In the genomic region with DNA sequence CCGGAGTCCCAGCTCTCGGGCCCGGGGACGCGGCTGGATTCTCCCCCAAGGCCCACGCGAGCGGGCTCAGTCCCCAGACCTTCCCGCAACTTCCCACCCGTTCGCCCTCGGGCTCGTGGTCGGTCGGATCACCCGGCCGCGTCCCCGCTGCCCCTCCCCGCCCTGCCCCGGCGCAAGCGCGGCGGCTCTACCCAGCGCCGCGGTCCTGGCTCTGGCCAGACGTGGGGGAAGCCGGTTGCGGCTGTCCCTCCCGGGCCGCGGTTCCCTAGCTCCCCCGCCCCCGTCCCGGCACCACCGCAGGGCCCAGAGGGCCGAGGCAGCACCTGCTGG, we compare ENCODE assay signal across 8 cellular contexts. TPM values are rescaled to one million over a fixed set of nuclear protein-coding genes. Genes with fewer than 3 reads are reported as not detected.
DNase-seq lines count a peak whose midpoint lies in the region; ATAC-seq and TF ChIP-seq lines count a peak whose summit lies in the region.

No MANE protein-coding gene starts in this region.

- POLR2A ChIA-PET in activated CD8-positive, alpha-beta T cell treated with anti-CD3 and anti-CD28 coated beads for 36 hours (lab: Charles Lee), result interaction anchor here (0.9 to 6.8 kb wide), 33 partner anchors 9 to 399 kb away, joined by 3 to 103 read pairs (median 9); partner anchors contain the start of genes AGPS and HNRNPA3

- CTCF ChIA-PET in activated CD8-positive, alpha-beta T cell treated with anti-CD3 and anti-CD28 coated beads for 36 hours (lab: Charles Lee), result interaction anchor here (0.8 to 7.1 kb wide), 20 partner anchors 9 to 103 kb away, joined by 3 to 67 read pairs (median 12); partner anchors contain the start of gene HNRNPA3

- H3K4me1 ChIP-seq in gastrocnemius medialis, result peaks cover 49% of the 10 kb centered on the region in 2 donors

- TF ChIP-seq CTCF in activated CD8-positive, alpha-beta T cell treated with anti-CD3 and anti-CD28 coated beads for 36 hours (IDR thresholded peaks at IDR 0.05), result no peak
- TF ChIP-seq CTCF in gastrocnemius medialis (IDR thresholded peaks at IDR 0.05 in 4 of 5, conservative IDR thresholded peaks at IDR 0.05 in 1 of 5), result no peak

- H3K27me3 ChIP-seq in gastrocnemius medialis, result no peaks in the 10 kb centered on the region

- no peak for TF ChIP-seq POLR2A in gastrocnemius medialis (IDR thresholded peaks at IDR 0.05)

- peak overlapping the region; percentile 99 to 100 (median 100) for H3K27ac ChIP-seq in gastrocnemius medialis

- H3K27me3 Mint-ChIP-seq in activated CD8-positive, alpha-beta T cell treated with anti-CD3 and anti-CD28 coated beads for 36 hours, result no peaks in the 10 kb centered on the region

- in situ Hi-C loops in gastrocnemius medialis (cut with MboI; ENCODE audit: low sequenced_read_pairs in 4 of 4), result loop anchor here in 3 of 4 donors (5.0 to 10.0 kb wide), 3 partner anchors 49 to 99 kb away; partner anchors contain the start of gene HNRNPA3 (in 3 of the 3)

- H3K36me3 ChIP-seq in gastrocnemius medialis, result no peaks in the 10 kb centered on the region

- H3K4me1 Mint-ChIP-seq in activated CD8-positive, alpha-beta T cell treated with anti-CD3 and anti-CD28 coated beads for 36 hours (ENCODE audit: low read depth), result peaks cover 51% of the 10 kb centered on the region

- no peaks in the 10 kb centered on the region for H3K9me3 ChIP-seq in gastrocnemius medialis

- intact Hi-C loops in activated CD8-positive, alpha-beta T cell treated with anti-CD3 and anti-CD28 coated beads for 36 hours (cut with micrococcal nuclease), result loop anchor here (2.0 to 5.0 kb wide), 3 partner anchors 37 to 68 kb away; partner anchors contain the start of gene HNRNPA3
- intact Hi-C loops in left ventricle myocardium superior (cut with micrococcal nuclease) (no loop called here), gastrocnemius medialis (cut with DNase I; ENCODE audit: low total_unique reads) (loop anchor here (1.0 to 10.0 kb wide), 4 partner anchors 33 to 153 kb away; partner anchors contain the start of gene AGPS)

- peak overlapping the region; percentile 96 for H3K27ac Mint-ChIP-seq in activated CD8-positive, alpha-beta T cell treated with anti-CD3 and anti-CD28 coated beads for 36 hours

- H3K9me3 Mint-ChIP-seq in activated CD8-positive, alpha-beta T cell treated with anti-CD3 and anti-CD28 coated beads for 36 hours, result no peaks in the 10 kb centered on the region

- H3K4me3 ChIP-seq in gastrocnemius medialis, result peak overlapping the region; percentile 86 to 99 (median 96)

- ATAC-seq in HG03025 (IDR thresholded peaks at IDR 0.05; ENCODE audit: low FRiP score, unreplicated experiment), result peak; percentile 19
- ATAC-seq in activated CD8-positive, alpha-beta T cell treated with anti-CD3 and anti-CD28 coated beads for 36 hours, result no peak
- peak; percentile 40 for ATAC-seq in left ventricle myocardium superior
- peak; percentile 22 to 38 for ATAC-seq in gastrocnemius medialis

- peaks cover 31% of the 10 kb centered on the region for H3K36me3 Mint-ChIP-seq in activated CD8-positive, alpha-beta T cell treated with anti-CD3 and anti-CD28 coated beads for 36 hours (ENCODE audit: low read depth)

- DNase-seq in stimulated activated CD4-positive, alpha-beta T cell treated with anti-CD3 and anti-CD28 coated beads, Interleukin-12 subunit alpha, Interleukin-12 subunit beta, amount 100 ng/mL, for 48 hours (ENCODE audit: low read depth in 2 of 3, low spot score in 1 of 3), result peak; percentile 14 to 32 (median 20)
- no peak for DNase-seq in stimulated activated CD4-positive, alpha-beta T cell treated with anti-CD3 and anti-CD28 coated beads, Interleukin-4, amount 100 ng/mL, for 1 hour
- DNase-seq in activated CD8-positive, alpha-beta T cell treated with anti-CD3 and anti-CD28 coated beads for 36 hours, result no peak
- DNase-seq in left ventricle myocardium superior (no peak), gastrocnemius medialis (no peak), dedifferentiated amniotic fluid mesenchymal stem cell (ENCODE audit: extremely low spot score) (no peak)
- DNase-seq in stimulated activated CD4-positive, alpha-beta T cell treated with anti-CD3 and anti-CD28 coated beads, Interleukin-4, amount 100 ng/mL, for 4 hours, result no peak

- H3K4me3 Mint-ChIP-seq in activated CD8-positive, alpha-beta T cell treated with anti-CD3 and anti-CD28 coated beads for 36 hours, result peak overlapping the region; percentile 90

RNA-seq across cellular contexts. Expression of gene NFE2L2, which starts 0.4 kb away (rescaled TPM):
- total RNA-seq in activated CD8-positive, alpha-beta T cell treated with anti-CD3 and anti-CD28 coated beads for 36 hours, result 10 to 100 TPM; 57.3 to 57.6 TPM
- total RNA-seq in left ventricle myocardium superior (50.6 TPM), gastrocnemius medialis (10 to 100 TPM; 33.0 to 93.3 (median 59.1) TPM)

RNA-seq across cellular contexts. Expression of gene HNRNPA3, which starts 51.6 kb away (rescaled TPM):
- total RNA-seq in activated CD8-positive, alpha-beta T cell treated with anti-CD3 and anti-CD28 coated beads for 36 hours, result 100 to 1,000 TPM; 292 to 308 TPM
- total RNA-seq in left ventricle myocardium superior, result 70.4 TPM
- 10 to 100 TPM; 16.1 to 32.2 (median 22.4) TPM for total RNA-seq in gastrocnemius medialis

Comparison
In these comparisons a context has a peak if more than half of its experiments do, and no peak if none do; other contexts are left out.
1. DNase-seq: peak in stimulated activated CD4-positive, alpha-beta T cell treated with anti-CD3 and anti-CD28 coated beads, Interleukin-12 subunit alpha, Interleukin-12 subunit beta, amount 100 ng/mL, for 48 hours (3 of 3); none in stimulated activated CD4-positive, alpha-beta T cell treated with anti-CD3 and anti-CD28 coated beads, Interleukin-4, amount 100 ng/mL, for 1 hour (single experiment), activated CD8-positive, alpha-beta T cell treated with anti-CD3 and anti-CD28 coated beads for 36 hours (single experiment), left ventricle myocardium superior (single experiment), gastrocnemius medialis (0 of 2), dedifferentiated amniotic fluid mesenchymal stem cell (single experiment) and stimulated activated CD4-positive, alpha-beta T cell treated with anti-CD3 and anti-CD28 coated beads, Interleukin-4, amount 100 ng/mL, for 4 hours (0 of 2).